ENCODE assay signal across 12 cellular contexts in genomic region chr2:31987454-31987853, GRCh38. TPM values are rescaled to one million over a fixed set of nuclear protein-coding genes. Genes with fewer than 3 reads are reported as not detected.
DNase-seq lines count a peak whose midpoint lies in the region; TF ChIP-seq lines count a peak whose summit lies in the region.
"Had no signal": no experiment of that assay in that cellular context is flagged by ENCODE, and none has a peak within 500 bp of the region (broad histone marks: within the 10 kb centered on the region; RNA-seq: fewer than 3 reads in every experiment).

No MANE protein-coding gene starts in this region.

- intact Hi-C loops in A673 (cut with micrococcal nuclease; ENCODE audit: unreplicated experiment) = no loop called here

- no peaks in the 10 kb centered on the region for H3K9me3 Mint-ChIP-seq in CD8-positive, alpha-beta memory T cell
- H3K9me3 Mint-ChIP-seq: central memory CD8-positive, alpha-beta T cell had no signal

- H3K27ac ChIP-seq in A673 (ENCODE audit: low read depth, low read length, poor library complexity, severe bottlenecking) = no peak overlapping the region
- no peak overlapping the region for H3K27ac ChIP-seq in CD8-positive, alpha-beta memory T cell (ENCODE audit: low read depth, low read length)
- H3K27ac ChIP-seq: SJCRH30, suprapubic skin had no signal

- H3K4me3 Mint-ChIP-seq in CD8-positive, alpha-beta memory T cell = no peak overlapping the region
- H3K4me3 Mint-ChIP-seq: central memory CD8-positive, alpha-beta T cell; nephron progenitor cell had no signal

- no peak for TF ChIP-seq CTCF in A673 (conservative IDR thresholded peaks at IDR 0.05; ENCODE audit: low read depth, low read length)

- peak overlapping the region in 3 of 8 donors; percentile 11 to 66 (median 52) for H3K27ac Mint-ChIP-seq in CD8-positive, alpha-beta memory T cell
- H3K27ac Mint-ChIP-seq: nephron progenitor cell had no signal

- DNase-seq in A673 (ENCODE audit: low spot score) = peak; percentile 23
- peak; percentile 78 for DNase-seq in EL
- peak; percentile 49 for DNase-seq in adipocyte (ENCODE audit: low read depth)
- peak; percentile 55 for DNase-seq in glomerular visceral epithelial cell (ENCODE audit: extremely low spot score)
- no peak for DNase-seq in DMS153 treated with DMSO at 0.1 percent for 48 hours (lab: John Stamatoyannopoulos, UW; ENCODE audit: unreplicated experiment)
- DNase-seq in NCI-H345 (lab: John Stamatoyannopoulos, UW) = no peak
- DNase-seq in CD8-positive, alpha-beta memory T cell = no peak
- no peak for DNase-seq in SHP77 (lab: John Stamatoyannopoulos, UW)
- DNase-seq: nephron progenitor cell, SJCRH30 had no signal

- CTCF ChIA-PET in A673 (lab: Charles Lee) = no interaction called here
- CTCF ChIA-PET in CD8-positive, alpha-beta memory T cell (lab: Charles Lee) = no interaction called here

- H3K36me3 ChIP-seq in A673 (ENCODE audit: insufficient read depth, low read length, poor library complexity, severe bottlenecking) (no peaks in the 10 kb centered on the region), adipocyte (ENCODE audit: control insufficient read depth, insufficient read depth, low read length, severe bottlenecking) (no peaks in the 10 kb centered on the region)
- H3K36me3 ChIP-seq in CD8-positive, alpha-beta memory T cell (ENCODE audit: insufficient read depth, low read length) = no peaks in the 10 kb centered on the region
- H3K36me3 ChIP-seq: suprapubic skin had no signal

- POLR2A ChIA-PET in A673 (lab: Charles Lee; ENCODE audit: low non-redundant PET) = no interaction called here
- POLR2A ChIA-PET in CD8-positive, alpha-beta memory T cell (lab: Charles Lee) = no interaction called here

- H3K27me3 ChIP-seq in A673 (replicated peaks; ENCODE audit: insufficient read depth, low read depth, low read length, poor library complexity) (no peaks in the 10 kb centered on the region), adipocyte (replicated peaks; ENCODE audit: control insufficient read depth, insufficient read depth, low read length) (no peaks in the 10 kb centered on the region)
- H3K27me3 ChIP-seq in CD8-positive, alpha-beta memory T cell (ENCODE audit: insufficient read depth, low read length, poor library complexity, severe bottlenecking) = no peaks in the 10 kb centered on the region
- H3K27me3 ChIP-seq: SJCRH30, suprapubic skin had no signal

- no peak overlapping the region for H3K4me3 ChIP-seq in A673 (ENCODE audit: low read depth, low read length, poor library complexity, severe bottlenecking)
- no peak overlapping the region for H3K4me3 ChIP-seq in adipocyte (ENCODE audit: low read length)
- no peak overlapping the region for H3K4me3 ChIP-seq in CD8-positive, alpha-beta memory T cell (ENCODE audit: low read length)
- H3K4me3 ChIP-seq: SJCRH30, suprapubic skin had no signal

- H3K9ac ChIP-seq in adipocyte (ENCODE audit: low read length) = no peak overlapping the region

- BruUV-seq in A673 (replicated peaks; lab: Mats Ljungman, UMichigan) = no TSS peak

- H3K4me1 ChIP-seq in A673 (ENCODE audit: insufficient read depth, low read length, poor library complexity, severe bottlenecking) = peaks cover 6% of the 10 kb centered on the region
- H3K4me1 ChIP-seq in adipocyte (ENCODE audit: control insufficient read depth, insufficient read depth, low read length) = peaks cover 14% of the 10 kb centered on the region
- H3K4me1 ChIP-seq in CD8-positive, alpha-beta memory T cell (ENCODE audit: insufficient read depth, low read length) = no peaks in the 10 kb centered on the region
- H3K4me1 ChIP-seq: SJCRH30 had no signal

- H3K27me3 Mint-ChIP-seq in CD8-positive, alpha-beta memory T cell = no peaks in the 10 kb centered on the region
- H3K27me3 Mint-ChIP-seq: central memory CD8-positive, alpha-beta T cell had no signal

- peaks cover 23 to 58% (median 56%) of the 10 kb centered on the region in 3 donors for H3K4me1 Mint-ChIP-seq in CD8-positive, alpha-beta memory T cell
- H3K4me1 Mint-ChIP-seq: nephron progenitor cell had no signal

- peaks cover 0 to 15% (median 5%) of the 10 kb centered on the region in 3 donors for H3K36me3 Mint-ChIP-seq in CD8-positive, alpha-beta memory T cell

- no peaks in the 10 kb centered on the region for H3K9me3 ChIP-seq in A673 (ENCODE audit: low read depth, low read length, poor library complexity, severe bottlenecking)
- H3K9me3 ChIP-seq in adipocyte (ENCODE audit: control insufficient read depth, low read length) = no peaks in the 10 kb centered on the region
- H3K9me3 ChIP-seq in CD8-positive, alpha-beta memory T cell (ENCODE audit: low read length) = no peaks in the 10 kb centered on the region
- H3K9me3 ChIP-seq: SJCRH30, suprapubic skin had no signal

RNA-seq across cellular contexts. Expression of gene MEMO1, which starts 23.4 kb away (rescaled TPM):
- 66.0 and 66.7 TPM in 2 replicates for total RNA-seq in A673 (2021)
- total RNA-seq in CD8-positive, alpha-beta memory T cell = 10 to 100 TPM; 73.8 to 78.6 TPM
- polyA plus RNA-seq in CD8-positive, alpha-beta memory T cell = 27.7 TPM

RNA-seq across cellular contexts. Expression of gene DPY30, which starts 52.2 kb away (rescaled TPM):
- 90.8 and 96.2 TPM in 2 replicates for total RNA-seq in A673 (2021)
- total RNA-seq in CD8-positive, alpha-beta memory T cell = 10 to 100 TPM; 78.2 to 82.7 TPM
- 155 TPM for polyA plus RNA-seq in CD8-positive, alpha-beta memory T cell

Comparison
In these comparisons a context has a peak if more than half of its experiments do, and no peak if none do; other contexts are left out.
1. DNase-seq: peak in A673 (single experiment), EL (single experiment), adipocyte (single experiment) and glomerular visceral epithelial cell (single experiment); none in DMS153 treated with DMSO at 0.1 percent for 48 hours (single experiment), NCI-H345 (single experiment), CD8-positive, alpha-beta memory T cell (0 of 5) and SHP77 (0 of 2).